8 cellular contexts compared by ENCODE assay signal in the genomic region with DNA sequence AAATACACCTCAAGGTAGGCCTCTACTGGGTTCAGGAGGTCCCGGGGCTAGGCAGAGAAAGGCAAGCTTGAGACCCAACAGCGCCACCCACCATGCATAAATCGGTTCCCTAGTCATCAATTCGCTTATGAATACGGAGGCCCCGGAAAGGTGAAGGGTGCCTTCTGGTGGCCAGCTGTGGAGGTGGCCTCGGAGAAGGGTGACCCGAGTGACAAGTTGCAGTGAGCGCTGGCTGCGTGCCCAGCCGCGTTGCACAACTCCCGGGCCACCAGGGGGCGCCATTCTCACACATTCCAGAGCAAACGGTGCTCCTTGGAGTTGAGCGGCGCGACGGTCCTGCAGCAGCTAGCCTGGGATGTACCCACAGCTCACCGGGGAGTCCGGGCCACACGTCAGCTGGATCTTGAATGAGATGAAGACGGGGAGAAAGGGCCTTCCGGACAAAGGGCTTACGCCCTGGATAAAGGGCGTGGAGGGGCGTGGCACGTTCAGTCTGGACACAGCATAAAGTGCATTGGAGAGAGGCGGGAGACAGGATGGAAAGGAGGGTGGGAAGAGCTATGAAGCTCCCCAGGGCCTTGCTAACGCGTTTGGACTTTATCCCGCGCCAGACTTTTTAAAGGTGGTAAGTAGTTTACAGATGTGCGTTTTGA. TPM values are rescaled to one million over a fixed set of nuclear protein-coding genes. Genes with fewer than 3 reads are reported as not detected.
A peak's percentile ranks its signal among the peaks of the same experiment; 100 is the strongest.
DNase-seq lines count a peak whose midpoint lies in the region; ATAC-seq, FAIRE-seq and TF ChIP-seq lines count a peak whose summit lies in the region.

No MANE protein-coding gene starts in this region.

- peak; percentile 60 for FAIRE-seq in keratinocyte (lab: Jason Lieb, UNC)

- no peaks in the 10 kb centered on the region for H4K20me1 ChIP-seq in keratinocyte (ENCODE audit: control insufficient read depth, extremely low read depth, insufficient read depth, low read length)

- peak overlapping the region; percentile 64 for H3K9ac ChIP-seq in keratinocyte (ENCODE audit: control insufficient read depth, extremely low read depth, insufficient read depth, low read length)

- peaks cover 34% of the 10 kb centered on the region for H3K4me1 ChIP-seq in keratinocyte (ENCODE audit: control insufficient read depth, extremely low read depth, insufficient read depth, low read length)

- H2AFZ ChIP-seq in keratinocyte (ENCODE audit: control insufficient read depth, low read length): peak overlapping the region; percentile 75

- no peaks in the 10 kb centered on the region for H3K79me2 ChIP-seq in keratinocyte (ENCODE audit: control insufficient read depth, insufficient read depth, low read length)

- peak overlapping the region; percentile 41 for H3K4me3 ChIP-seq in WI38 (ENCODE audit: low read depth, low read length)
- H3K4me3 ChIP-seq in cardiac fibroblast (replicated peaks in 1 of 2; ENCODE audit: low read depth in 2 of 2, low read length in 2 of 2): peak overlapping the region; percentile 41 to 50
- H3K4me3 ChIP-seq in keratinocyte (ENCODE audit: control insufficient read depth in 2 of 3, extremely low read depth in 1 of 3, insufficient read depth in 2 of 3, low read depth in 1 of 3, low read length in 3 of 3): peak overlapping the region; percentile 32 to 65 (median 40)

- H3K9me1 ChIP-seq in keratinocyte (ENCODE audit: control insufficient read depth, extremely low read depth, insufficient read depth, low read length): no peaks in the 10 kb centered on the region

- H3K4me2 ChIP-seq in keratinocyte (ENCODE audit: control insufficient read depth, extremely low read depth, insufficient read depth, low read depth, low read length): peak overlapping the region; percentile 90

- H3K9me3 ChIP-seq in keratinocyte (ENCODE audit: control insufficient read depth, low read depth, low read length): no peaks in the 10 kb centered on the region

- H3K36me3 ChIP-seq in keratinocyte (ENCODE audit: control insufficient read depth in 2 of 2, extremely low read depth in 1 of 2, insufficient read depth in 2 of 2, low read length in 2 of 2): no peaks in the 10 kb centered on the region

- no peaks in the 10 kb centered on the region for H3K27me3 ChIP-seq in keratinocyte (ENCODE audit: control insufficient read depth, extremely low read depth, insufficient read depth, low read length)

- peak; percentile 85 for ATAC-seq in GM18909 (IDR thresholded peaks at IDR 0.05; ENCODE audit: poor library complexity, unreplicated experiment)
- ATAC-seq in HG03175 (IDR thresholded peaks at IDR 0.05; ENCODE audit: unreplicated experiment): peak; percentile 80

- dilution Hi-C loops in keratinocyte (cut with MboI; ENCODE audit: extremely low pct_ligation_motif_present, low sequenced_read_pairs): no loop called here

- TF ChIP-seq CTCF in AG09319 (IDR thresholded peaks at IDR 0.05; ENCODE audit: low read depth, low read length): peak; percentile 82
- peak; percentile 87 for TF ChIP-seq CTCF in WI38 (IDR thresholded peaks at IDR 0.05; ENCODE audit: low read depth, low read length)
- TF ChIP-seq CTCF in cardiac fibroblast (IDR thresholded peaks at IDR 0.05; ENCODE audit: low read depth, low read length): peak; percentile 88
- TF ChIP-seq CTCF in keratinocyte (optimal IDR thresholded peaks at IDR 0.05 in 1 of 3, IDR thresholded peaks at IDR 0.05 in 1 of 3, conservative IDR thresholded peaks at IDR 0.05 in 1 of 3; ENCODE audit: extremely low read depth in 1 of 3, insufficient read depth in 2 of 3, low read length in 3 of 3): peak; percentile 91 to 97 (median 97)

- DNase-seq in AG09319 (ENCODE audit: extremely low read depth, low read depth): peak; percentile 71
- peak; percentile 92 for DNase-seq in NCI-H2227 treated with DMSO at 0.1 percent for 48 hours (lab: John Stamatoyannopoulos, UW)
- peak; percentile 91 to 95 for DNase-seq in cardiac fibroblast (ENCODE audit: low read depth in 2 of 2)
- peak; percentile 82 for DNase-seq in keratinocyte (ENCODE audit: low read depth, low spot score)
- peak; percentile 96 to 99 for DNase-seq in stimulated activated CD4-positive, alpha-beta T cell treated with anti-CD3 and anti-CD28 coated beads, Interleukin-1b, Interleukin-23, amount 100 ng/mL, for 1 hour (ENCODE audit: low read depth in 2 of 2)

- H3K27ac ChIP-seq in keratinocyte (ENCODE audit: control insufficient read depth, insufficient read depth, low read length): peak overlapping the region; percentile 92

RNA-seq across cellular contexts. Expression of a gene that starts 20.4 kb away (rescaled TPM):
- polyA plus RNA-seq in keratinocyte: 1,787 to 7,245 TPM (median 3,595 TPM) in 3 replicates
- polyA plus RNA-seq in keratinocyte (2011; ENCODE audit: low read depth): 8,538 TPM
- polyA plus RNA-seq in keratinocyte (2011; cell fraction: cytosol; rRNA removed): 6,963 and 8,951 TPM in 2 replicates
- 1,538 and 1,768 TPM in 2 replicates for polyA plus RNA-seq in keratinocyte (2011; cell fraction: nucleus; rRNA removed)
- 4,557 and 7,467 TPM in 2 replicates for polyA plus RNA-seq in keratinocyte (2012; ENCODE audit: low replicate concordance)
- 679 to 919 TPM (median 685 TPM) in 3 replicates for polyA minus RNA-seq in keratinocyte
- polyA minus RNA-seq in keratinocyte (2011; cell fraction: cytosol; rRNA and poly(A)+ RNA removed): 925 TPM
- 83.9 and 127 TPM in 2 replicates for polyA minus RNA-seq in keratinocyte (2011; cell fraction: nucleus; rRNA and poly(A)+ RNA removed)

RNA-seq across cellular contexts. Expression of a gene that starts 45.0 kb away (rescaled TPM):
- 0.44 to 0.86 TPM (median 0.54 TPM) in 3 replicates for polyA plus RNA-seq in keratinocyte
- polyA plus RNA-seq in keratinocyte (2011; ENCODE audit: low read depth): 0.25 TPM
- polyA plus RNA-seq in keratinocyte (2011; cell fraction: cytosol; rRNA removed): 0.83 and 0.89 TPM in 2 replicates
- 1.0 and 1.1 TPM in 2 replicates for polyA plus RNA-seq in keratinocyte (2011; cell fraction: nucleus; rRNA removed)
- 0.34 and 0.57 TPM in 2 replicates for polyA plus RNA-seq in keratinocyte (2012; ENCODE audit: low replicate concordance)
- polyA minus RNA-seq in keratinocyte: 0.16 to 1.2 TPM in 2 of 3 replicates, not detected in the other
- 2.1 TPM for polyA minus RNA-seq in keratinocyte (2011; cell fraction: cytosol; rRNA and poly(A)+ RNA removed)
- polyA minus RNA-seq in keratinocyte (2011; cell fraction: nucleus; rRNA and poly(A)+ RNA removed): 0.42 and 1.8 TPM in 2 replicates

RNA-seq across cellular contexts. Expression of a gene that starts 45.1 kb away (rescaled TPM):
- 75.9 to 111 TPM (median 95.1 TPM) in 3 replicates for polyA plus RNA-seq in keratinocyte
- 45.0 TPM for polyA plus RNA-seq in keratinocyte (2011; ENCODE audit: low read depth)
- 70.6 and 146 TPM in 2 replicates for polyA plus RNA-seq in keratinocyte (2011; cell fraction: cytosol; rRNA removed)
- polyA plus RNA-seq in keratinocyte (2011; cell fraction: nucleus; rRNA removed): 45.6 and 50.4 TPM in 2 replicates
- polyA plus RNA-seq in keratinocyte (2012; ENCODE audit: low replicate concordance): 60.5 and 86.0 TPM in 2 replicates
- 37.2 to 92.6 TPM (median 66.0 TPM) in 3 replicates for polyA minus RNA-seq in keratinocyte
- polyA minus RNA-seq in keratinocyte (2011; cell fraction: cytosol; rRNA and poly(A)+ RNA removed): 33.4 TPM
- 11.4 and 38.1 TPM in 2 replicates for polyA minus RNA-seq in keratinocyte (2011; cell fraction: nucleus; rRNA and poly(A)+ RNA removed)

Comparison
In these comparisons a context has a peak if more than half of its experiments do, and no peak if none do; other contexts are left out.
1. Peak in every context shown above with its lines: DNase-seq, ATAC-seq, H3K4me3 ChIP-seq and H3K27ac ChIP-seq.